Comparison of ENCODE assay signal across 7 cellular contexts in the genomic region with DNA sequence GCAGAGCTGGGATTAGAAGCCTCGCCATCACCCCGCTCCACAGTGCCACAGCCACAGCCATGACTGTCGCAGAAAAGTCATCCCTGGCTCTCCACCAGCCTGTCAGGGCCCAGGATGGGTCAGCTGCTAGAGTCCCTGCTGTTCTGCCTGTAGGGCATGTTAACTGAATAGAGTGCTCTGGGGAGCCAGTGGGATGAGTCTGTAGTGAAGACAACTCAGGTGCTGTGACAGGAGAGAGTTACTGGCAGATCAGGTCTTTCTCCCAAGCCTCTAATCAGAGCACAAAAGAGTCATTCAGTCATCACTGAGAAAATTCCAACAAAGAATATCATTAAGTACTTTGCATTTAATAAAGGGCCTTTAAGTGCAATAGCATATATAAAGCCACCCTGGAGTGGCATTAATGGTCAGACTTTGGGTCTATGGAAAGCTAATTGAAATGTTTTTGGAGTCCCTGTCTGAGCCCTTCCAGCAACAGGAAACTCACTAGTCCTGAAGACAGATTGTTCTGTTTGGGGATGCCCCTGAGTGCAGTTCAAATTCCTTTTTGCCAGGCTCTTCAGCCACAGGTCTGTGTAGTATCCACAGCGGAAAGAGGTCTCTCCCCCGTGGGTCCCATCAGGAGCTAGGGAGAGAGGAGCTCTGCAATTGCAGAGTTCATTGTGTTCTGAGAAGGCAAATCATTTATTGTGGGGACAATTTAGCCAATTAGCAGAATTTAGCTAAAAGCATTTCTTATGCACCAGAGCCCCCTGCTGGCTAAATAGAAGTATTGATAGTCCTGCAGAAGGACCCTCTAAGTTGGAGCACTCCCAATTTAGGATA. TPM values are rescaled to one million over a fixed set of nuclear protein-coding genes. Genes with fewer than 3 reads are reported as not detected.
DNase-seq lines count a peak whose midpoint lies in the region; ATAC-seq and TF ChIP-seq lines count a peak whose summit lies in the region.

No MANE protein-coding gene starts in this region.

- H3K27me3 ChIP-seq in HUES64 (ENCODE audit: insufficient read depth, low read length) (no peaks in the 10 kb centered on the region), OCI-LY1 (ENCODE audit: insufficient read depth, low read length) (no peaks in the 10 kb centered on the region; the same call in 1 of the 2 replicates)

- H4K20me1 ChIP-seq in OCI-LY1 (ENCODE audit: insufficient read depth, low read length) = no peaks in the 10 kb centered on the region

- DNase-seq in EH (ENCODE audit: low read depth) (peak; percentile 66), T47D (ENCODE audit: low read depth in 1 of 2, low spot score in 1 of 2) (peak; percentile 35 to 71), islet precursor cell (peak; percentile 78), superior temporal gyrus (ENCODE audit: extremely low spot score) (peak; percentile 92)

- no peak overlapping the region for H3K4me3 ChIP-seq in HUES64 (ENCODE audit: low read length)
- no peak overlapping the region for H3K4me3 ChIP-seq in OCI-LY1 (ENCODE audit: low read depth, low read length, poor library complexity, severe bottlenecking)

- no peaks in the 10 kb centered on the region for H3K9me2 ChIP-seq in OCI-LY1 (ENCODE audit: low read depth, low read length)

- no peaks in the 10 kb centered on the region for H3F3A ChIP-seq in OCI-LY1 (ENCODE audit: insufficient read depth, low read length)

- no peaks in the 10 kb centered on the region for H3K79me2 ChIP-seq in OCI-LY1 (ENCODE audit: insufficient read depth, low read length)

- H3K9me3 ChIP-seq in HUES64 (ENCODE audit: insufficient read depth, low read depth, low read length) = peaks cover 29% of the 10 kb centered on the region
- 0 out of 2 replicates have a peak, but pooled peaks cover 6% of the 10 kb centered on the region for H3K9me3 ChIP-seq in OCI-LY1 (ENCODE audit: low read length)

- in situ Hi-C loops in T47D (cut with HindIII; ENCODE audit: low pct_unique_long_range_greater_than_20kb, low sequenced_read_pairs) = no loop called here

- peak overlapping the region; percentile 81; the same call in 1 of the 2 replicates for H3K27ac ChIP-seq in HUES64 (ENCODE audit: low read depth, low read length)
- H3K27ac ChIP-seq in OCI-LY1 (ENCODE audit: low read depth, low read length, poor library complexity, severe bottlenecking) = no peak overlapping the region

- no peak overlapping the region for H3K4me2 ChIP-seq in OCI-LY1 (ENCODE audit: low read length)

- no peak overlapping the region for H2AFZ ChIP-seq in OCI-LY1 (ENCODE audit: low read length)

- H3K4me1 ChIP-seq in HUES64 (ENCODE audit: insufficient read depth, low read length) (peaks cover 18% of the 10 kb centered on the region), OCI-LY1 (ENCODE audit: insufficient read depth, low read length, severe bottlenecking) (no peaks in the 10 kb centered on the region)

- H3K9ac ChIP-seq in HUES64 (ENCODE audit: low read depth, low read length) (no peak overlapping the region), OCI-LY1 (ENCODE audit: low read length) (no peak overlapping the region)

- H3K36me3 ChIP-seq in HUES64 (ENCODE audit: insufficient read depth, low read length) (no peaks in the 10 kb centered on the region), OCI-LY1 (ENCODE audit: insufficient read depth, low read length) (no peaks in the 10 kb centered on the region)

- peak; percentile 86 for TF ChIP-seq CTCF in OCI-LY1 (IDR thresholded peaks at IDR 0.05; ENCODE audit: low read length)

- 40% methylated on average over 5 of the region's 5 CpGs for WGBS in HUES64

- no peak for ATAC-seq in HG03520 (IDR thresholded peaks at IDR 0.05; ENCODE audit: unreplicated experiment)

RNA-seq across cellular contexts. Expression of a gene that starts 45.2 kb away (rescaled TPM):
- 16.4 TPM for polyA plus RNA-seq in HUES64 (2013, experiment 1 of 2)
- 21.2 TPM for polyA plus RNA-seq in HUES64 (2013, experiment 2 of 2)
